In the genomic region with DNA sequence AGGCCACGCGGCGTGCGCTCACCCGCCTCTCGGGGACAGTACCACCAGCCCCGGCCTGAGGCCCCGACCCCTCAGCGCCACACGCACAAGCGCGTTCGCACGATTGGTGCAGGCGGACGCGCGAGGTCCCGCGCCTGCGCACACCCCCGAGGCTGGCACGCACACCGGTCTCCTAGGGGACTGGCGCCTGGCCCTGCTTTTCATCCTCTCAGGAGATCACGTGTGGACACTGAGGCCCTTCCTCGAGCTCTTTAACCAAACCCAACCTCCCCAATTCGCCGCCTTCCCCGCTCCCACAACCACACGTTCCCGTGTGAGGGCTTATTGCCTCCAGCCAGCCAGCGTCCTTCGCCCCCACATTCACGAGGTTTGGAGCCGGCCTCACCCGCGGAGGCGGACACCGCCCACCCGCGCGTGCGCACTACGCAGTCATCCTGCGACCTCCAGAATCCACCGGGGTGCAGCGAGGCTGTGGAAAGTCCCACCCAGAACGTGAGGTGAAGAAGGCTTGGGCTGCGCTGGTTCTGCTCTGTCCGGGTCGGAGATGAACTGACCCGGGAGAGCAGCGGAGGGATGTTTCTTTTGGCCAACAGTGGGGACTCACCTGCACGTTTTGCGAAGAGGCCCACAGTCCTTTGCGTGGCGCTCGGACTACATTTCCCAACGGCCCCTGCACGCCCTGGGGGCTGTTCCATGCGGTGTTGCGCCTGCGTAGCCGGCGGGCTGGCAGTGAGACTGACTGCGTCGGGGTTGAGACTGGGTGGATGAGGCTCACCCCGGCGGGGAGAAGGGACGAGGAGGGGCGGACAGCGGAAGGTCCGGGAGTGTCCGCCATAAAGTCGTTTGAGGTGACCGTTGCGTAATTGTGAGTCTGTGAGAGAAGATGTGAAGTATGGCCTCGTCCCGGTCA, we compare ENCODE assay signal across 8 cellular contexts. TPM values are rescaled to one million over a fixed set of nuclear protein-coding genes. Genes with fewer than 3 reads are reported as not detected.
DNase-seq lines count a peak whose midpoint lies in the region; ATAC-seq lines count a peak whose summit lies in the region.

No MANE protein-coding gene starts in this region.

- peaks cover 16 to 40% (median 33%) of the 10 kb centered on the region in 3 donors for H3K9me3 Mint-ChIP-seq in IgD-negative memory B cell

- H3K4me3 Mint-ChIP-seq in IgD-negative memory B cell, result peak overlapping the region; percentile 71 to 91 (median 76)

- H3K27ac Mint-ChIP-seq in IgD-negative memory B cell, result peak overlapping the region; percentile 59 to 94 (median 77)

- no peaks in the 10 kb centered on the region for H3K27me3 ChIP-seq in ACC112 (ENCODE audit: insufficient read depth, low read length)

- peak overlapping the region; percentile 56 for H2AFZ ChIP-seq in ACC112 (ENCODE audit: low read length, unreplicated experiment)

- H3K4me3 ChIP-seq in ACC112 (ENCODE audit: low read depth, low read length), result peak overlapping the region; percentile 82

- peaks cover 8% of the 10 kb centered on the region; the same call in 1 of the 2 replicates for H3K36me3 ChIP-seq in ACC112 (ENCODE audit: insufficient read depth, low read length)

- DNase-seq in activated CD4-positive, alpha-beta T cell treated with anti-CD3 and anti-CD28 coated beads for 48 hours, result peak; percentile 76
- DNase-seq in dermis blood vessel endothelial cell, result peak; percentile 83
- peak; percentile 70 to 81 for DNase-seq in left colon
- DNase-seq in stimulated activated CD4-positive, alpha-beta T cell treated with anti-CD3 and anti-CD28 coated beads, Interleukin-2, amount 100 ng/mL, for 4 hours (ENCODE audit: low read depth), result peak; percentile 53
- no peak for DNase-seq in DMS153 treated with DMSO at 0.1 percent for 48 hours (lab: John Stamatoyannopoulos, UW; ENCODE audit: unreplicated experiment)
- DNase-seq in GM19240 (ENCODE audit: insufficient read length, low spot score), result no peak

- H3K4me1 Mint-ChIP-seq in IgD-negative memory B cell, result peaks cover 0 to 5% (median 0%) of the 10 kb centered on the region in 3 donors

- peaks cover 4% of the 10 kb centered on the region for H3K36me3 Mint-ChIP-seq in IgD-negative memory B cell

- peak overlapping the region; percentile 78 for H3K27ac ChIP-seq in ACC112 (ENCODE audit: low read depth, low read length)

- H3K79me2 ChIP-seq in ACC112 (ENCODE audit: control insufficient read depth, insufficient read depth, low read length, unreplicated experiment), result peaks cover 60% of the 10 kb centered on the region

- intact Hi-C loops in left colon (cut with DNase I, micrococcal nuclease), result no loop called here

- ATAC-seq in left colon, result peak; percentile 78

- peaks cover 9% of the 10 kb centered on the region for H3K4me1 ChIP-seq in ACC112 (ENCODE audit: control insufficient read depth, insufficient read depth, low read length, unreplicated experiment)

- H3K27me3 Mint-ChIP-seq in IgD-negative memory B cell, result peaks cover 18% of the 10 kb centered on the region

RNA-seq across cellular contexts. Expression of a gene that starts 0.5 kb away (rescaled TPM):
- 0.74 TPM for polyA plus RNA-seq in IgD-negative memory B cell
- total RNA-seq in dermis blood vessel endothelial cell, result 2.7 and 3.1 TPM in 2 replicates
- under 1 TPM; 0.34 to 0.67 TPM for total RNA-seq in left colon

RNA-seq across cellular contexts. Expression of a gene that starts 30.0 kb away (rescaled TPM):
- polyA plus RNA-seq in IgD-negative memory B cell, result 0.14 TPM
- total RNA-seq in dermis blood vessel endothelial cell, result 2.4 and 3.2 TPM in 2 replicates
- 1 to 10 TPM; 2.6 to 4.4 TPM for total RNA-seq in left colon

Comparison
In these comparisons a context has a peak if more than half of its experiments do, and no peak if none do; other contexts are left out.
1. DNase-seq: peak in activated CD4-positive, alpha-beta T cell treated with anti-CD3 and anti-CD28 coated beads for 48 hours (single experiment), dermis blood vessel endothelial cell (single experiment), left colon (2 of 2) and stimulated activated CD4-positive, alpha-beta T cell treated with anti-CD3 and anti-CD28 coated beads, Interleukin-2, amount 100 ng/mL, for 4 hours (single experiment); none in DMS153 treated with DMSO at 0.1 percent for 48 hours (single experiment) and GM19240 (single experiment).